In the genomic region with DNA sequence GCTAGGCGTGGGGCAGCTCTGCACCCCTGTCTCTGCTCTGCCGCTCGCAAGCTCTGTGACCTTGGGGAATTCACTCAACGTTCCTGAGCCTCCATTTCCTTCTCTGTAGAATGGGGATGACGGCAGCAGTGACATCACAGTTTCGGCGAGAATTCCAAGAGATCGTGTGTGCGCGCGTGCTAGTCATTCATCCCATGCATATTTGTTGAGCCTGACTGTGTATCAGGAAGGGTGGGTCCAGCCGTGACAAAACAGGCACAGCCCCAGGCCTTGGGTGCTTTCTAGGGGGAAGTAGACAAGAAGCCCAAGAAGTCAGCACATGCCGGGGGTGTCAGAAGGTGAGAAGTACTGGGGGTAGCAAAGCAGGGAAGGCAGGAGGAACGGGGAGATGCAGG, we compare ENCODE assay signal across 8 cellular contexts.
DNase-seq lines count a peak whose midpoint lies in the region; ATAC-seq and TF ChIP-seq lines count a peak whose summit lies in the region.

No MANE protein-coding gene starts in this region.

- TF ChIP-seq POLR2A in NB4 (IDR thresholded peaks at IDR 0.05; ENCODE audit: extremely low read depth, insufficient read length): no peak

- peak overlapping the region; percentile 70 to 97 (median 94) for H3K4me2 ChIP-seq in BLaER1 treated with 17β-estradiol and CSF1 and Interleukin-3, amounts not matched to agents 10 nM and 100 nM
- no peak overlapping the region for H3K4me2 ChIP-seq in fibroblast of lung (ENCODE audit: extremely low read depth, insufficient read depth, low read length)

- peak overlapping the region; percentile 74 to 88 (median 84) for H3K27ac ChIP-seq in BLaER1 treated with 17β-estradiol and CSF1 and Interleukin-3, amounts not matched to agents 10 nM and 100 nM
- H3K27ac ChIP-seq in fibroblast of lung (ENCODE audit: insufficient read depth, low read length) (peak overlapping the region; percentile 47), skeletal muscle tissue (ENCODE audit: low read depth, low read length) (peak overlapping the region; percentile 78)

- H3K27me3 ChIP-seq in BLaER1 treated with 17β-estradiol and CSF1 and Interleukin-3, amounts not matched to agents 10 nM and 100 nM: no peaks in the 10 kb centered on the region
- H3K27me3 ChIP-seq in fibroblast of lung (ENCODE audit: control insufficient read depth, insufficient read depth, low read length) (no peaks in the 10 kb centered on the region), skeletal muscle tissue (ENCODE audit: control insufficient read depth in 3 of 3, insufficient read depth in 3 of 3, low read length in 3 of 3) (no peaks in the 10 kb centered on the region)

- DNase-seq in NB4 (ENCODE audit: low read depth): peak; percentile 49
- DNase-seq in fibroblast of lung (ENCODE audit: low read depth in 2 of 2): peak in 1 of 2 donors; percentile 68
- no peak for DNase-seq in NCI-H526 (lab: John Stamatoyannopoulos, UW)

- H3K79me2 ChIP-seq in fibroblast of lung (ENCODE audit: control insufficient read depth, insufficient read depth, low read length): no peaks in the 10 kb centered on the region

- ATAC-seq in GM19455 (IDR thresholded peaks at IDR 0.05; ENCODE audit: unreplicated experiment) (peak; percentile 28), HG03521 (IDR thresholded peaks at IDR 0.05; ENCODE audit: unreplicated experiment) (no peak), HG02938 (IDR thresholded peaks at IDR 0.05; ENCODE audit: unreplicated experiment) (no peak)

- peak overlapping the region; percentile 64 to 78 (median 71); a peak in 21 of 22 replicates for H3K9ac ChIP-seq in BLaER1 treated with 17β-estradiol and CSF1 and Interleukin-3, amounts not matched to agents 10 nM and 100 nM
- H3K9ac ChIP-seq in fibroblast of lung (ENCODE audit: insufficient read depth, low read length) (no peak overlapping the region), skeletal muscle tissue (ENCODE audit: low read depth in 1 of 3, low read length in 3 of 3) (peak overlapping the region in 2 of 3 donors; percentile 57 to 72)

- peaks cover 50 to 85% (median 60%) of the 10 kb centered on the region in 10 experiments for H3K4me1 ChIP-seq in BLaER1 treated with 17β-estradiol and CSF1 and Interleukin-3, amounts not matched to agents 10 nM and 100 nM
- peaks cover 5% of the 10 kb centered on the region for H3K4me1 ChIP-seq in fibroblast of lung (ENCODE audit: control insufficient read depth, extremely low read depth, insufficient read depth, low read length)
- H3K4me1 ChIP-seq in skeletal muscle tissue (ENCODE audit: control insufficient read depth in 3 of 3, insufficient read depth in 3 of 3, low read length in 3 of 3): peaks cover 8 to 32% (median 26%) of the 10 kb centered on the region in 3 donors

- H3K9me3 ChIP-seq in BLaER1 treated with 17β-estradiol and CSF1 and Interleukin-3, amounts not matched to agents 10 nM and 100 nM (replicated peaks in 1 of 11): peaks cover 2 to 4% (median 3%) of the 10 kb centered on the region in 11 experiments; a peak in 20 of 22 replicates
- no peaks in the 10 kb centered on the region for H3K9me3 ChIP-seq in fibroblast of lung (ENCODE audit: control insufficient read depth, insufficient read depth, low read depth, low read length)
- no peaks in the 10 kb centered on the region for H3K9me3 ChIP-seq in skeletal muscle tissue (ENCODE audit: control insufficient read depth in 3 of 3, low read length in 3 of 3)

- H3K4me3 ChIP-seq in BLaER1 treated with 17β-estradiol and CSF1 and Interleukin-3, amounts not matched to agents 10 nM and 100 nM: peak overlapping the region; percentile 21 to 55 (median 38); a peak in 15 of 20 replicates
- no peak overlapping the region for H3K4me3 ChIP-seq in NB4 (ENCODE audit: low read depth, low read length)
- H3K4me3 ChIP-seq in fibroblast of lung (replicated peaks in 1 of 4; ENCODE audit: control extremely low read depth in 1 of 4, insufficient read depth in 1 of 4, low read depth in 3 of 4, low read length in 4 of 4): no peak overlapping the region
- peak overlapping the region in 1 of 3 donors; percentile 45 for H3K4me3 ChIP-seq in skeletal muscle tissue (ENCODE audit: low read length in 3 of 3)

- H2AFZ ChIP-seq in fibroblast of lung (ENCODE audit: low read length): peak overlapping the region; percentile 67

- TF ChIP-seq CTCF in NB4 (IDR thresholded peaks at IDR 0.05; ENCODE audit: low read depth, low read length) (no peak), fibroblast of lung (conservative IDR thresholded peaks at IDR 0.05 in 1 of 2, IDR thresholded peaks at IDR 0.05 in 1 of 2; ENCODE audit: low read depth in 1 of 2, low read length in 2 of 2) (no peak)

- no peaks in the 10 kb centered on the region for H3K36me3 ChIP-seq in BLaER1 treated with 17β-estradiol and CSF1 and Interleukin-3, amounts not matched to agents 10 nM and 100 nM
- H3K36me3 ChIP-seq in fibroblast of lung (ENCODE audit: control insufficient read depth, insufficient read depth, low read length) (no peaks in the 10 kb centered on the region), skeletal muscle tissue (ENCODE audit: control insufficient read depth in 3 of 3, insufficient read depth in 3 of 3, low read length in 3 of 3) (no peaks in the 10 kb centered on the region)

- no peaks in the 10 kb centered on the region for H4K20me1 ChIP-seq in BLaER1 treated with 17β-estradiol and CSF1 and Interleukin-3, amounts not matched to agents 10 nM and 100 nM
- no peaks in the 10 kb centered on the region for H4K20me1 ChIP-seq in fibroblast of lung (ENCODE audit: control insufficient read depth, extremely low read depth, insufficient read depth, low read length)

Comparison
In these comparisons a context has a peak if more than half of its experiments do, and no peak if none do; other contexts are left out.
1. H3K4me3 ChIP-seq: peak in BLaER1 treated with 17β-estradiol and CSF1 and Interleukin-3, amounts not matched to agents 10 nM and 100 nM (10 of 10); none in NB4 (single experiment) and fibroblast of lung (0 of 4).
2. Peak in every context shown above with its lines, with median percentiles within 50 percentile points of each other: H3K27ac ChIP-seq.